17 cellular contexts compared by ENCODE assay signal in the genomic region with DNA sequence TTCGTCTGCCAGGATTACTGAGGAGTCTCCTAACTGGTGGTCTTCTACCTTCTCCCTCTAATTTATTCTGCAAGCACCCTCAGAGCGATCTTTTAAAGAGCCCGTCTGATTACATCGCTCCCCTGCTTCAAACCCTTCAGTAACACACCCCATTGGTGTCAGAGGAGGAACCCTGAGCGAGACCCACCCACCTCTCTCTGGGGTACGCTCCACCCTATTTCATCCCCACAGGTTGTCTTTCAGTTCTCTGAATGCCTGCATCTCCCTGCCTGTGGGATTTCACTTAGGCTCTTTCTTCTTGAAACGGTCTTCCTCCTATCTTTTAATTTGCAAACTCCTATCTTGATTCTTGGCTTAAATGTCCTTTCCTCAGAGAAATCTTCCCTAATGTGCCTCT. TPM values are rescaled to one million over a fixed set of nuclear protein-coding genes. Genes with fewer than 3 reads are reported as not detected.
DNase-seq lines count a peak whose midpoint lies in the region; ATAC-seq, FAIRE-seq and TF ChIP-seq lines count a peak whose summit lies in the region.
"Had no signal": no experiment of that assay in that cellular context is flagged by ENCODE, and none has a peak within 500 bp of the region (broad histone marks: within the 10 kb centered on the region; RNA-seq: fewer than 3 reads in every experiment).

No MANE protein-coding gene starts in this region.

- no peak overlapping the region for H4K8ac ChIP-seq in trophoblast cell (ENCODE audit: low read depth, low read length)

- H4K20me1 ChIP-seq in GM23338 (replicated peaks; ENCODE audit: insufficient read depth), result peaks cover 11% of the 10 kb centered on the region
- H4K20me1 ChIP-seq: BLaER1 treated with 17β-estradiol and CSF1 and Interleukin-3, amounts not matched to agents 10 nM and 100 nM had no signal

- no peak overlapping the region for H2BK12ac ChIP-seq in trophoblast cell (ENCODE audit: low read length)

- no peak overlapping the region for H3K9ac ChIP-seq in trophoblast cell (ENCODE audit: low read length)
- H3K9ac ChIP-seq: BLaER1 treated with 17β-estradiol and CSF1 and Interleukin-3, amounts not matched to agents 10 nM and 100 nM had no signal

- H3K27me3 ChIP-seq in GM23338 (ENCODE audit: insufficient read depth), result no peaks in the 10 kb centered on the region
- H3K27me3 ChIP-seq in foreskin keratinocyte, result no peaks in the 10 kb centered on the region
- no peaks in the 10 kb centered on the region for H3K27me3 ChIP-seq in trophoblast cell (ENCODE audit: insufficient read depth, low read length)
- H3K27me3 ChIP-seq: BLaER1 treated with 17β-estradiol and CSF1 and Interleukin-3, amounts not matched to agents 10 nM and 100 nM had no signal

- no peaks in the 10 kb centered on the region for H3K9me3 Mint-ChIP-seq in GM23338

- no peak overlapping the region for H3K27ac Mint-ChIP-seq in GM23338

- no peak overlapping the region for H3K4me3 ChIP-seq in GM23338
- no peak overlapping the region for H3K4me3 ChIP-seq in trophoblast cell (ENCODE audit: low read depth, low read length)
- H3K4me3 ChIP-seq in urinary bladder (ENCODE audit: low read depth, low read length), result no peak overlapping the region
- H3K4me3 ChIP-seq: BLaER1 treated with 17β-estradiol and CSF1 and Interleukin-3, amounts not matched to agents 10 nM and 100 nM had no signal

- ATAC-seq in GM23338, result peak; percentile 97
- no peak for ATAC-seq in foreskin keratinocyte
- no peak for ATAC-seq in GM18858 (IDR thresholded peaks at IDR 0.05; ENCODE audit: unreplicated experiment)

- no peak overlapping the region for H3K14ac ChIP-seq in trophoblast cell (ENCODE audit: low read length)

- peaks cover 5% of the 10 kb centered on the region; the same call in 2 of the 3 replicates for H3K36me3 Mint-ChIP-seq in GM23338 (ENCODE audit: low read depth)

- H3K27me3 Mint-ChIP-seq in GM23338 (ENCODE audit: insufficient read depth, low read depth, poor library complexity), result no peaks in the 10 kb centered on the region

- H3K9me3 ChIP-seq in trophoblast cell (ENCODE audit: insufficient read depth, low read depth, low read length), result no peaks in the 10 kb centered on the region

- H3K27ac ChIP-seq in GM23338 (ENCODE audit: low read depth), result peak overlapping the region; percentile 2; the same call in 1 of the 2 replicates
- peak overlapping the region; percentile 12 for H3K27ac ChIP-seq in foreskin keratinocyte
- no peak overlapping the region for H3K27ac ChIP-seq in trophoblast cell (ENCODE audit: low read depth, low read length)
- H3K27ac ChIP-seq in urinary bladder (ENCODE audit: low read depth), result peak overlapping the region; percentile 5
- H3K27ac ChIP-seq: BLaER1 treated with 17β-estradiol and CSF1 and Interleukin-3, amounts not matched to agents 10 nM and 100 nM had no signal

- peaks cover 9% of the 10 kb centered on the region; the same call in 1 of the 2 replicates for H3K9me2 ChIP-seq in GM23338 (ENCODE audit: insufficient read depth)

- H2BK120ac ChIP-seq in trophoblast cell (ENCODE audit: insufficient read depth, low read length, poor library complexity), result no peak overlapping the region

- H3K23ac ChIP-seq in trophoblast cell (ENCODE audit: low read length), result no peak overlapping the region

- H3K4me2 ChIP-seq in GM23338 (peak overlapping the region; percentile 29; the same call in 1 of the 2 replicates), trophoblast cell (ENCODE audit: low read length) (no peak overlapping the region)
- H3K4me2 ChIP-seq: BLaER1 treated with 17β-estradiol and CSF1 and Interleukin-3, amounts not matched to agents 10 nM and 100 nM had no signal

- H2AK5ac ChIP-seq in trophoblast cell (ENCODE audit: low read length), result no peak overlapping the region

- peaks cover 32% of the 10 kb centered on the region for H3K4me1 Mint-ChIP-seq in GM23338

- no peak for FAIRE-seq in H54 (lab: Jason Lieb, UNC)
- FAIRE-seq: HTR-8/SVneo had no signal

- H3K4me3 Mint-ChIP-seq in GM23338, result peak overlapping the region; percentile 1; the same call in 1 of the 3 replicates

- no peak for TF ChIP-seq POLR2A in H54 (IDR thresholded peaks at IDR 0.05; ENCODE audit: low read depth, low read length)

- no peak overlapping the region for H4K91ac ChIP-seq in trophoblast cell (ENCODE audit: low read depth, low read length)

- H3K4ac ChIP-seq in trophoblast cell (ENCODE audit: low read depth, low read length), result no peak overlapping the region

- no peak overlapping the region for H2BK5ac ChIP-seq in trophoblast cell (ENCODE audit: low read depth, low read length, poor library complexity)

- no CpG with 5 or more reads among the region's 7 CpGs for WGBS in trophoblast cell (ENCODE audit: extremely low coverage, insufficient coverage, insufficient read length)
- 85% methylated on average over 7 of the region's 7 CpGs for WGBS in urinary bladder

- H3K79me1 ChIP-seq in trophoblast cell (ENCODE audit: low read length), result peaks cover 13% of the 10 kb centered on the region

- H2AFZ ChIP-seq in GM23338 (no peak overlapping the region), trophoblast cell (ENCODE audit: insufficient read depth, low read length, poor library complexity) (no peak overlapping the region)

- no peak overlapping the region for H4K12ac ChIP-seq in trophoblast cell (ENCODE audit: low read depth, low read length)

- no peaks in the 10 kb centered on the region for H3F3A ChIP-seq in GM23338 (replicated peaks; ENCODE audit: low read depth)

- H3K79me2 ChIP-seq in GM23338 (replicated peaks; ENCODE audit: insufficient read depth) (peaks cover 74% of the 10 kb centered on the region), trophoblast cell (ENCODE audit: control insufficient read depth, insufficient read depth, low read length, poor library complexity) (peaks cover 1% of the 10 kb centered on the region)

- H3K4me1 ChIP-seq in GM23338 (ENCODE audit: insufficient read depth) (peaks cover 33% of the 10 kb centered on the region), foreskin keratinocyte (peaks cover 48% of the 10 kb centered on the region), trophoblast cell (ENCODE audit: control insufficient read depth in 1 of 2, insufficient read depth in 2 of 2, low read length in 2 of 2) (peaks cover 5 to 10% of the 10 kb centered on the region in 2 experiments), urinary bladder (ENCODE audit: insufficient read depth) (no peaks in the 10 kb centered on the region)

- H3K36me3 ChIP-seq in GM23338 (ENCODE audit: insufficient read depth) (no peaks in the 10 kb centered on the region), trophoblast cell (ENCODE audit: control insufficient read depth in 1 of 2, insufficient read depth in 2 of 2, low read length in 2 of 2) (no peaks in the 10 kb centered on the region), urinary bladder (ENCODE audit: insufficient read depth) (no peaks in the 10 kb centered on the region)

- peak; percentile 57 for DNase-seq in GM23338 (ENCODE audit: low spot score)
- DNase-seq in foreskin keratinocyte, result no peak
- DNase-seq in trophoblast cell, result no peak
- no peak for DNase-seq in NCI-H2081 (lab: John Stamatoyannopoulos, UW)
- DNase-seq in H54 (ENCODE audit: insufficient read length, low spot score), result no peak
- DNase-seq: DMS79, IMR-90, NCI-H1417 treated with DMSO at 0.1 percent for 48 hours, NCI-H187 treated with DMSO at 0.1 percent for 48 hours, NCI-H2171, NCI-H526, RPMI8226, SIG-M5 had no signal

- H3K18ac ChIP-seq in trophoblast cell (ENCODE audit: low read length), result peak overlapping the region; percentile 75

- TF ChIP-seq CTCF in GM23338 (conservative IDR thresholded peaks at IDR 0.05; ENCODE audit: low read depth in 2 of 2) (no peak), foreskin keratinocyte (conservative IDR thresholded peaks at IDR 0.05) (no peak)

TF ChIP-seq in GM23338, 12 proteins besides CTCF, POLR2A, EP300 and RAD21 (continues in another document):
- TF ChIP-seq REST (IDR thresholded peaks at IDR 0.05; ENCODE audit: unreplicated experiment), result no peak
- TF ChIP-seq ZNF114 (CRISPR knock-in tag; IDR thresholded peaks at IDR 0.05), result no peak
- no peak for TF ChIP-seq POLR2AphosphoS5 (IDR thresholded peaks at IDR 0.05; ENCODE audit: low read depth)
- TF ChIP-seq STAT1 (IDR thresholded peaks at IDR 0.05; ENCODE audit: unreplicated experiment), result no peak
- TF ChIP-seq, protein P1, sequence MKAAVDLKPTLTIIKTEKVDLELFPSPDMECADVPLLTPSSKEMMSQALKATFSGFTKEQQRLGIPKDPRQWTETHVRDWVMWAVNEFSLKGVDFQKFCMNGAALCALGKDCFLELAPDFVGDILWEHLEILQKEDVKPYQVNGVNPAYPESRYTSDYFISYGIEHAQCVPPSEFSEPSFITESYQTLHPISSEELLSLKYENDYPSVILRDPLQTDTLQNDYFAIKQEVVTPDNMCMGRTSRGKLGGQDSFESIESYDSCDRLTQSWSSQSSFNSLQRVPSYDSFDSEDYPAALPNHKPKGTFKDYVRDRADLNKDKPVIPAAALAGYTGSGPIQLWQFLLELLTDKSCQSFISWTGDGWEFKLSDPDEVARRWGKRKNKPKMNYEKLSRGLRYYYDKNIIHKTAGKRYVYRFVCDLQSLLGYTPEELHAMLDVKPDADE (IDR thresholded peaks at IDR 0.05), result no peak

RNA-seq across cellular contexts. Expression of gene C1orf21, which starts 39.4 kb away (rescaled TPM):
- 28.0 and 34.2 TPM in 2 replicates for total RNA-seq in GM23338 (2014; rRNA removed; shearing (Covaris generic))
- 38.1 and 40.4 TPM in 2 replicates for polyA plus RNA-seq in GM23338 (2016; fragmentation: Nextera tagmentation; extraction: Ambion mirVana)
- total RNA-seq in foreskin keratinocyte, result 37.7 and 40.3 TPM in 2 replicates
- 36.6 and 41.1 TPM in 2 replicates for polyA plus RNA-seq in foreskin keratinocyte
- 141 and 144 TPM in 2 replicates for polyA plus RNA-seq in trophoblast cell (2013)
- total RNA-seq in urinary bladder, result 100 TPM
- polyA plus RNA-seq in urinary bladder, result 67.3 TPM
